ENCODE assay signal across 7 cellular contexts in genomic region chr2:182695796-182696195, GRCh38.
"Had no signal": no experiment of that assay in that cellular context is flagged by ENCODE, and none has a peak within 500 bp of the region (broad histone marks: within the 10 kb centered on the region; RNA-seq: fewer than 3 reads in every experiment).

No MANE protein-coding gene starts in this region.

- ATAC-seq: GM12878 had no signal

- DNase-seq: GDM1, GF-D8 had no signal

- H3K4me3 ChIP-seq: GM12878 had no signal

- FAIRE-seq: G401.6, GM12878, GM12891, GM12892, GM19239 had no signal
